In genomic region chr21:45088729-45089128, GRCh38 we compare ENCODE assay signal across 1 cellular context.
TF ChIP-seq lines count a peak whose summit lies in the region.

No MANE protein-coding gene starts in this region.

TF ChIP-seq in IMR-90, 13 proteins besides CTCF, POLR2A, EP300 and RAD21 (continued from another document):
- TF ChIP-seq, protein P1, sequence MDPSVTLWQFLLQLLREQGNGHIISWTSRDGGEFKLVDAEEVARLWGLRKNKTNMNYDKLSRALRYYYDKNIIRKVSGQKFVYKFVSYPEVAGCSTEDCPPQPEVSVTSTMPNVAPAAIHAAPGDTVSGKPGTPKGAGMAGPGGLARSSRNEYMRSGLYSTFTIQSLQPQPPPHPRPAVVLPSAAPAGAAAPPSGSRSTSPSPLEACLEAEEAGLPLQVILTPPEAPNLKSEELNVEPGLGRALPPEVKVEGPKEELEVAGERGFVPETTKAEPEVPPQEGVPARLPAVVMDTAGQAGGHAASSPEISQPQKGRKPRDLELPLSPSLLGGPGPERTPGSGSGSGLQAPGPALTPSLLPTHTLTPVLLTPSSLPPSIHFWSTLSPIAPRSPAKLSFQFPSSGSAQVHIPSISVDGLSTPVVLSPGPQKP (IDR thresholded peaks at IDR 0.05; ENCODE audit: borderline replicate concordance, low read depth, low read length): no peak
- TF ChIP-seq CHD1 (IDR thresholded peaks at IDR 0.05; ENCODE audit: low read depth, low read length): no peak
